ENCODE assay signal across 1 cellular context in genomic region chr19:50719119-50719435, GRCh38.
TF ChIP-seq lines count a peak whose summit lies in the region.

No MANE protein-coding gene starts in this region.

TF ChIP-seq in IMR-90, 13 proteins besides CTCF, POLR2A, EP300 and RAD21:
- TF ChIP-seq MXI1 (IDR thresholded peaks at IDR 0.05; ENCODE audit: borderline replicate concordance, low read depth, low read length) (no peak), CEBPB (IDR thresholded peaks at IDR 0.05; ENCODE audit: low read depth, low read length) (no peak), BHLHE40 (IDR thresholded peaks at IDR 0.05; ENCODE audit: low read depth, low read length) (no peak), MAZ (IDR thresholded peaks at IDR 0.05; ENCODE audit: borderline replicate concordance, low read depth, low read length) (no peak), ELK1 (IDR thresholded peaks at IDR 0.05; ENCODE audit: borderline replicate concordance, low read depth, low read length) (no peak), CHD1 (IDR thresholded peaks at IDR 0.05; ENCODE audit: low read depth, low read length) (no peak), NFE2L2 (IDR thresholded peaks at IDR 0.05; ENCODE audit: low read depth, low read length) (no peak), RFX5 (IDR thresholded peaks at IDR 0.05; ENCODE audit: low read depth, low read length) (no peak), SMC3 (IDR thresholded peaks at IDR 0.05; ENCODE audit: low read depth, low read length) (no peak)
